8 cellular contexts compared by ENCODE assay signal in the genomic region with DNA sequence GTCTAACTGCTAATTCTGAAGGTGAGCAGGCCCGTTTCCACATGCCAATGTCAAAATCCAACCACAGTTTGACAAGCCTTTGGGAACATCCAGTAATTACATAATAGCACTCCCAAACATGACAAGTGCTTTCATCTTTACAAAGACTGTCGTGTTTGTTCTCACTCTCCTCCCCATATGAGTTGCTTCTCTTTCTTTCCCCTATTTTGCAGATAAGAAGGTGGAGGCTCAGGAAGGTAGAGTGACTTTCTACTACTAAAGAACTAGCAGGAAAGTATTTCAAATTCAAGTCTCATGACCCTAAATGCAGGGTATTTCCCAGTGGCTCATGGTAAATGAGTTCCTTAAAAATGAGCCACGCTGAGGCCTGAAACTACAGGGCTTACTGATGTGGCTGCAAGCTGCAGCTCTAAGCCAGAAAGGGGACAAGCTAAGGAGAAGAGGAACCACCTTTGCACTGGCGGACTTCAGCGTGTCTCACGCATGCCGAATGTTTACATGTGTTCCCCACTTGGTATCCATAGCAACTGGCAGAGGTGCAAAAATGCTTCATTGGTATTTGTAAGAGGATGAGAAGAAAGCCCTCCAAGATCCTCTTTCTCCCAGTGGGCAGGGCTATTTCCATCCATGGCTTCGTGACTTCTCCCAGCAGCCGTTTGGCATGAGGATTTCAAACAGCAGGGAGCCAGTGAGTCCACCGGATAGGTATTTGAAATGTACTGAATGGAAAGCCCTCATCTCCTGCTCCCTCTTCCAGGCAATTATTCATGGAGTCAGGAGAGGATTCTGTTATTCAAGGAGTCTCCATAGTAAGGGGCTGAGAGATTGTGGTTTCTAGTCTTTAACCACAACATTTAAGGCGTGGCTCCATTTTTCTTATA. TPM values are rescaled to one million over a fixed set of nuclear protein-coding genes. Genes with fewer than 3 reads are reported as not detected.
DNase-seq lines count a peak whose midpoint lies in the region; ATAC-seq, FAIRE-seq and TF ChIP-seq lines count a peak whose summit lies in the region.

No MANE protein-coding gene starts in this region.

- peak overlapping the region; percentile 83 for H3K4me3 ChIP-seq in CD4-positive, CD25-positive, alpha-beta regulatory T cell (ENCODE audit: low read depth, low read length)
- H3K4me3 ChIP-seq in choroid plexus epithelial cell (ENCODE audit: low read depth, low read length), result no peak overlapping the region

- POLR2A ChIA-PET in activated CD4-positive, alpha-beta T cell treated with anti-CD3 and anti-CD28 coated beads for 36 hours (lab: Charles Lee), result interaction anchor here (0.6 to 1.8 kb wide), 7 partner anchors 55 to 872 kb away, joined by 3 to 8 read pairs (median 5); partner anchors contain the start of gene CD44

- peak; percentile 61 to 74 (median 73) for DNase-seq in CD4-positive, CD25-positive, alpha-beta regulatory T cell
- peak; percentile 100 for DNase-seq in HT1080 (ENCODE audit: low read depth)
- peak; percentile 79 for DNase-seq in activated CD4-positive, alpha-beta T cell treated with anti-CD3 and anti-CD28 coated beads for 36 hours
- peak; percentile 99 for DNase-seq in choroid plexus epithelial cell (ENCODE audit: low read depth)
- peak; percentile 51 for DNase-seq in midbrain (lab: John Stamatoyannopoulos, UW)
- DNase-seq in stimulated activated CD8-positive, alpha-beta memory T cell treated with anti-CD3 and anti-CD28 coated beads, Interleukin-7, amount 100 ng/mL, for 4 hours (ENCODE audit: low read depth in 2 of 2), result peak; percentile 34 to 54
- no peak for DNase-seq in D721Med (ENCODE audit: insufficient read length, low spot score)

- H3K4me3 Mint-ChIP-seq in CD4-positive, CD25-positive, alpha-beta regulatory T cell, result peak overlapping the region; percentile 80 to 87 (median 84)
- H3K4me3 Mint-ChIP-seq in activated CD4-positive, alpha-beta T cell treated with anti-CD3 and anti-CD28 coated beads for 36 hours, result peak overlapping the region; percentile 30

- H3K27ac Mint-ChIP-seq in CD4-positive, CD25-positive, alpha-beta regulatory T cell, result peak overlapping the region; percentile 98 to 99 (median 99)
- H3K27ac Mint-ChIP-seq in activated CD4-positive, alpha-beta T cell treated with anti-CD3 and anti-CD28 coated beads for 36 hours, result peak overlapping the region; percentile 85

- FAIRE-seq in D721Med (lab: Jason Lieb, UNC), result no peak

- TF ChIP-seq CTCF in choroid plexus epithelial cell (conservative IDR thresholded peaks at IDR 0.05; ENCODE audit: low read depth, low read length), result no peak
- no peak for TF ChIP-seq CTCF in D721Med (IDR thresholded peaks at IDR 0.05; ENCODE audit: insufficient read depth, missing control alignments)

- CTCF ChIA-PET in activated CD4-positive, alpha-beta T cell treated with anti-CD3 and anti-CD28 coated beads for 36 hours (lab: Charles Lee), result interaction anchor here (0.6 to 1.4 kb wide), 4 partner anchors 40 to 84 kb away, joined by 3 to 6 read pairs (median 4); no protein-coding TSS in a partner anchor

- no peaks in the 10 kb centered on the region for H3K36me3 ChIP-seq in CD4-positive, CD25-positive, alpha-beta regulatory T cell (ENCODE audit: control insufficient read depth, insufficient read depth, low read length)

- ATAC-seq in CD4-positive, CD25-positive, alpha-beta regulatory T cell (ENCODE audit: low read depth in 2 of 2), result peak; percentile 44 to 58
- peak; percentile 74 for ATAC-seq in GM21423 (IDR thresholded peaks at IDR 0.05; ENCODE audit: unreplicated experiment)
- ATAC-seq in activated CD4-positive, alpha-beta T cell treated with anti-CD3 and anti-CD28 coated beads for 36 hours, result peak; percentile 72

- H3K27me3 ChIP-seq in CD4-positive, CD25-positive, alpha-beta regulatory T cell (ENCODE audit: control insufficient read depth, insufficient read depth, low read length), result no peaks in the 10 kb centered on the region

- H3K27ac ChIP-seq in CD4-positive, CD25-positive, alpha-beta regulatory T cell (ENCODE audit: insufficient read depth, low read length, poor library complexity, severe bottlenecking), result peak overlapping the region; percentile 96

- peaks cover 73% of the 10 kb centered on the region for H3K4me1 ChIP-seq in CD4-positive, CD25-positive, alpha-beta regulatory T cell (ENCODE audit: control insufficient read depth, insufficient read depth, low read length, poor library complexity, severe bottlenecking)

- no peaks in the 10 kb centered on the region for H3K9me3 ChIP-seq in CD4-positive, CD25-positive, alpha-beta regulatory T cell (ENCODE audit: control insufficient read depth in 2 of 2, low read length in 2 of 2)

- H3K4me1 Mint-ChIP-seq in CD4-positive, CD25-positive, alpha-beta regulatory T cell, result peaks cover 20 to 98% (median 78%) of the 10 kb centered on the region in 4 donors
- peaks cover 93% of the 10 kb centered on the region for H3K4me1 Mint-ChIP-seq in activated CD4-positive, alpha-beta T cell treated with anti-CD3 and anti-CD28 coated beads for 36 hours

- peaks cover 0 to 2% (median 0%) of the 10 kb centered on the region in 7 donors for H3K9me3 Mint-ChIP-seq in CD4-positive, CD25-positive, alpha-beta regulatory T cell
- no peaks in the 10 kb centered on the region for H3K9me3 Mint-ChIP-seq in activated CD4-positive, alpha-beta T cell treated with anti-CD3 and anti-CD28 coated beads for 36 hours (ENCODE audit: low read depth)

- no peaks in the 10 kb centered on the region for H3K36me3 Mint-ChIP-seq in CD4-positive, CD25-positive, alpha-beta regulatory T cell
- peaks cover 6% of the 10 kb centered on the region for H3K36me3 Mint-ChIP-seq in activated CD4-positive, alpha-beta T cell treated with anti-CD3 and anti-CD28 coated beads for 36 hours (ENCODE audit: low read depth)

- intact Hi-C loops in activated CD4-positive, alpha-beta T cell treated with anti-CD3 and anti-CD28 coated beads for 36 hours (cut with DNase I, micrococcal nuclease), result loop anchor here (1.0 to 5.0 kb wide), 11 partner anchors 38 to 309 kb away; partner anchors contain the start of genes APIP (in 1 of the 2) and PDHX (in 1 of the 2)

- no peaks in the 10 kb centered on the region for H3K27me3 Mint-ChIP-seq in CD4-positive, CD25-positive, alpha-beta regulatory T cell
- no peaks in the 10 kb centered on the region for H3K27me3 Mint-ChIP-seq in activated CD4-positive, alpha-beta T cell treated with anti-CD3 and anti-CD28 coated beads for 36 hours

RNA-seq across cellular contexts. Expression of gene CD44, which starts 55.5 kb away (rescaled TPM):
- 1,181 TPM for total RNA-seq in CD4-positive, CD25-positive, alpha-beta regulatory T cell
- polyA plus RNA-seq in CD4-positive, CD25-positive, alpha-beta regulatory T cell, result 100 to 1,000 TPM; 441 to 539 (median 477) TPM
- 190 and 492 TPM in 2 replicates for total RNA-seq in HT1080 (2014; rRNA removed; shearing (Covaris generic))
- polyA plus RNA-seq in HT1080 (2015; cell fraction: cytosol; rRNA removed), result 1,395 and 1,667 TPM in 2 replicates
- 2,115 and 2,218 TPM in 2 replicates for polyA plus RNA-seq in HT1080 (2015; cell fraction: nucleus; rRNA removed)
- total RNA-seq in activated CD4-positive, alpha-beta T cell treated with anti-CD3 and anti-CD28 coated beads for 36 hours, result 100 to 1,000 TPM; 357 to 435 TPM
